8 cellular contexts compared by ENCODE assay signal in the genomic region with DNA sequence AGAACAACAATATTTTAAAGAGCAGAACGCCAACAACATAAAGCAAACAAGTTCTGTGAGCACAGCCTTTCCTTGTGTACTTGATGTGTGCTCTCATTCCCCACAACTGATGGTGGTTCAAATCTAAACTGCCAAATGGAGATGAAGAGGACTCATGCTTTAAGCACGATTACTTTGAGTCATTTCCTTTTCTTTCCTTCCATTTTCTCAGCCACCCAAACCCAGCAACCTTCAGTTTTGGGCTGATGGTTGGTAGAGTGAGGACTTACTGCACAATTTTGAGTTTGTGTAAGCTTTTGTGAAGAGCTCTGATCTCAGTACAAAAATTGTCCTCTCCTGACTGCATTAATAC. TPM values are rescaled to one million over a fixed set of nuclear protein-coding genes. Genes with fewer than 3 reads are reported as not detected.
DNase-seq lines count a peak whose midpoint lies in the region; ATAC-seq and TF ChIP-seq lines count a peak whose summit lies in the region.

No MANE protein-coding gene starts in this region.

- H3K27me3 Mint-ChIP-seq in activated T-cell treated with anti-CD3 and anti-CD28 coated beads, Interleukin-2, amount 50 U/mL, for 24 hours, result no peaks in the 10 kb centered on the region
- no peaks in the 10 kb centered on the region for H3K27me3 Mint-ChIP-seq in stimulated activated naive B cell treated with anti-CD40 and anti-IgM and Interleukin-4, amounts not matched to agents 10 μg/mL and 1 μg/mL and 100 μg/mL, for 72 hours

- DNase-seq in activated T-cell treated with anti-CD3 and anti-CD28 coated beads, Interleukin-2, amount 50 U/mL, for 24 hours, result no peak
- DNase-seq in activated T-cell treated with anti-CD3 and anti-CD28 coated beads, Interleukin-2, amount 50 U/mL, for 1 hour, result no peak
- DNase-seq in fibroblast of gingiva (ENCODE audit: low read depth) (peak; percentile 32), left lung (no peak), GF-D8 (lab: John Stamatoyannopoulos, UW) (no peak), SW480 (ENCODE audit: low spot score) (no peak)
- no peak for DNase-seq in stimulated activated naive B cell treated with anti-CD40 and anti-IgM and Interleukin-4, amounts not matched to agents 10 μg/mL and 1 μg/mL and 100 μg/mL, for 72 hours

- H3K36me3 Mint-ChIP-seq in activated T-cell treated with anti-CD3 and anti-CD28 coated beads, Interleukin-2, amount 50 U/mL, for 24 hours (ENCODE audit: low read depth), result peaks cover 31% of the 10 kb centered on the region
- H3K36me3 Mint-ChIP-seq in stimulated activated naive B cell treated with anti-CD40 and anti-IgM and Interleukin-4, amounts not matched to agents 10 μg/mL and 1 μg/mL and 100 μg/mL, for 72 hours, result peaks cover 7% of the 10 kb centered on the region in 2 donors

- H3K27me3 ChIP-seq in left lung, result peaks cover 0 to 2% of the 10 kb centered on the region in 2 donors

- peak overlapping the region; percentile 96 for H3K27ac Mint-ChIP-seq in activated T-cell treated with anti-CD3 and anti-CD28 coated beads, Interleukin-2, amount 50 U/mL, for 24 hours
- H3K27ac Mint-ChIP-seq in stimulated activated naive B cell treated with anti-CD40 and anti-IgM and Interleukin-4, amounts not matched to agents 10 μg/mL and 1 μg/mL and 100 μg/mL, for 72 hours, result peak overlapping the region; percentile 51

- intact Hi-C loops in left lung (cut with DNase I), result no loop called here

- H3K4me3 ChIP-seq in left lung, result peak overlapping the region in 1 of 2 donors; percentile 76

- peaks cover 11 to 27% of the 10 kb centered on the region in 2 donors for H3K4me1 ChIP-seq in left lung

- TF ChIP-seq CTCF in left lung (IDR thresholded peaks at IDR 0.05), result no peak

- H3K27ac ChIP-seq in left lung, result peak overlapping the region in 1 of 2 donors; percentile 47

- peaks cover 49% of the 10 kb centered on the region for H3K4me1 Mint-ChIP-seq in activated T-cell treated with anti-CD3 and anti-CD28 coated beads, Interleukin-2, amount 50 U/mL, for 24 hours (ENCODE audit: low read depth)
- peaks cover 23 to 42% of the 10 kb centered on the region in 2 donors for H3K4me1 Mint-ChIP-seq in stimulated activated naive B cell treated with anti-CD40 and anti-IgM and Interleukin-4, amounts not matched to agents 10 μg/mL and 1 μg/mL and 100 μg/mL, for 72 hours

- peak overlapping the region; percentile 88 for H3K4me3 Mint-ChIP-seq in activated T-cell treated with anti-CD3 and anti-CD28 coated beads, Interleukin-2, amount 50 U/mL, for 24 hours
- H3K4me3 Mint-ChIP-seq in stimulated activated naive B cell treated with anti-CD40 and anti-IgM and Interleukin-4, amounts not matched to agents 10 μg/mL and 1 μg/mL and 100 μg/mL, for 72 hours, result peak overlapping the region; percentile 80 to 93

- no peaks in the 10 kb centered on the region for H3K36me3 ChIP-seq in left lung

- H3K9me3 Mint-ChIP-seq in activated T-cell treated with anti-CD3 and anti-CD28 coated beads, Interleukin-2, amount 50 U/mL, for 24 hours, result no peaks in the 10 kb centered on the region
- no peaks in the 10 kb centered on the region for H3K9me3 Mint-ChIP-seq in stimulated activated naive B cell treated with anti-CD40 and anti-IgM and Interleukin-4, amounts not matched to agents 10 μg/mL and 1 μg/mL and 100 μg/mL, for 72 hours

- no peaks in the 10 kb centered on the region for H3K9me3 ChIP-seq in left lung

- peak; percentile 7; the same call in 2 of the 3 replicates for ATAC-seq in SK-N-SH treated with all-trans-retinoic acid at 6 μM for 48 hours
- no peak for ATAC-seq in stimulated activated naive B cell treated with anti-CD40 and anti-IgM and Interleukin-4, amounts not matched to agents 10 μg/mL and 1 μg/mL and 100 μg/mL, for 72 hours (replicated peaks)
- no peak for ATAC-seq in left lung

TF ChIP-seq in SK-N-SH treated with all-trans-retinoic acid at 6 μM for 48 hours, 23 proteins besides CTCF, POLR2A, EP300 and RAD21:
- no peak for TF ChIP-seq CSDC2 (CRISPR knock-in tag; IDR thresholded peaks at IDR 0.05)
- TF ChIP-seq TSHZ2 (CRISPR knock-in tag; IDR thresholded peaks at IDR 0.05), result no peak
- no peak for TF ChIP-seq ZC3H10 (CRISPR knock-in tag; IDR thresholded peaks at IDR 0.05)
- no peak for TF ChIP-seq ARNTL (CRISPR knock-in tag; IDR thresholded peaks at IDR 0.05; ENCODE audit: borderline replicate concordance, low read depth)

RNA-seq across cellular contexts. Expression of gene NSD2, which starts 1.7 kb away (rescaled TPM):
- total RNA-seq in left lung, result 10 to 100 TPM; 53.6 to 60.0 TPM

RNA-seq across cellular contexts. Expression of gene LETM1, which starts 16.9 kb away (rescaled TPM):
- total RNA-seq in left lung, result 10 to 100 TPM; 40.8 to 52.3 TPM
